29 cellular contexts compared by ENCODE assay signal in the genomic region with DNA sequence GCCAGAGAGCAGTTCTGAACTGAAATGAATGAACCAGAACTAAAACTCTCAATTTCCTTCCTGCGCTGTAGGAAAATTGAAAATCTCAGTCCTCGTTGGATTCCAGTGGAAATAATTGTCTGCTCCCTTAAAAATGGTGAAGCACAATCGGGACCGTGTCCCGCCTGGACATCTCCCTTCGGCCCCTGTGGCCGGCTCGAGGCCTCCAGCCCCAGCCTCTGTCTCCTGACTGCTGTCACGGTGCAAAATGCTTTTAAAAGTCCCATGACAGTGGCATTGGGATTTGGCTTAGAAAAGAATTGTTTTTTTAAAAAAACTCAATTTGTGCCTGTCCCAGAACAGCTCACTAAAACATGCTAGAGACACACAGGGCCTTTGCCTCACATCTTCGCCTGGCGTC.
"Had no signal": no experiment of that assay in that cellular context is flagged by ENCODE, and none has a peak within 500 bp of the region (broad histone marks: within the 10 kb centered on the region; RNA-seq: fewer than 3 reads in every experiment).

No MANE protein-coding gene starts in this region.

- ATAC-seq: activated CD8-positive, alpha-beta T cell treated with anti-CD3 and anti-CD28 coated beads for 36 hours; activated T-cell treated with anti-CD3 and anti-CD28 coated beads, Interleukin-2, amount 50 U/mL, for 72 hours; activated T-helper 17 cell treated with anti-CD3 and anti-CD28 coated beads, Interleukin-2, amount 50 U/mL, for 72 hours; body of pancreas; PC-3; SK-N-SH treated with all-trans-retinoic acid at 6 μM for 48 hours; T-cell had no signal

- H3K4me1 ChIP-seq: adrenal gland, body of pancreas, breast epithelium, Peyer's patch had no signal

- H3K27ac ChIP-seq: adrenal gland, body of pancreas, breast epithelium, Peyer's patch, VCaP had no signal

- H3K9me3 ChIP-seq: adrenal gland, body of pancreas, Peyer's patch had no signal

- DNase-seq: activated CD4-positive, alpha-beta T cell treated with anti-CD3 and anti-CD28 coated beads for 1 hour; activated CD4-positive, alpha-beta T cell treated with anti-CD3 and anti-CD28 coated beads for 48 hours; activated CD4-positive, alpha-beta T cell treated with anti-CD3 and anti-CD28 coated beads, Interleukin-2, amount 50 U/mL, for 4 hours; activated CD4-positive, CD25-positive, alpha-beta regulatory T cell; activated CD8-positive, alpha-beta T cell treated with anti-CD3 and anti-CD28 coated beads for 36 hours; activated naive CD4-positive, alpha-beta T cell; activated naive CD8-positive, alpha-beta T cell treated with anti-CD3 and anti-CD28 coated beads, Interleukin-2, amount 10 ng/mL, durations not matched to agents 7 days and 5 days; activated T-cell treated with anti-CD3 and anti-CD28 coated beads, Interleukin-2, amount 50 U/mL, for 1 hour; activated T-cell treated with anti-CD3 and anti-CD28 coated beads, Interleukin-2, amount 50 U/mL, for 72 hours; adrenal gland; body of pancreas; NCI-H1092; NCI-H1436 treated with DMSO at 0.1 percent for 48 hours; NCI-H1694 treated with DMSO at 0.1 percent for 48 hours; NCI-H2029; NCI-H345; NCI-H524 treated with DMSO at 0.1 percent for 48 hours; PC-3; Peyer's patch; RPMI8226; SHP77 treated with DMSO at 0.1 percent for 48 hours; T-cell; T-helper 2 cell; T-helper 9 cell had no signal

- H3K27me3 ChIP-seq: adrenal gland, body of pancreas, breast epithelium, Peyer's patch had no signal

- H3K4me3 ChIP-seq: adrenal gland, body of pancreas, breast epithelium, Peyer's patch had no signal

- FAIRE-seq: astrocyte had no signal

- H3K36me3 ChIP-seq: adrenal gland, breast epithelium, Peyer's patch had no signal
